Comparison of ENCODE assay signal across 28 cellular contexts in the genomic region with DNA sequence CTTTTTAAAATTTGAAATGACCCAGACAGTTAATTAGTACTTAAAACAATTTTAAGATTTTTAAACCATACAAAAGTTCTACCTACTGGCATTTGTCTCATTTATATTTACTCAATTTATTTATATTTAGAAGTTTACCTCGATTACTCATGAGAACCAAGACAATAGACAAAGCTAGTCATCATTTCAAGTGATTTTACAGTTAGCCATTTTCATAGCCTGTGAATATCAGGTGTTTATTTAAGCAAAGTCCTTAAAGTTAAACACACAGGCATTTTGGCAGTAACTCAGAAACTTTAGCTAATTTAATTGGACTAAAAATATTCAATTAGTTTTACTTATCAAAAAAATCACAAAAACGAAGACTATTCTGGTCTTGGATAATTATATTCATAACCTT.
"Had no signal": no experiment of that assay in that cellular context is flagged by ENCODE, and none has a peak within 500 bp of the region (broad histone marks: within the 10 kb centered on the region; RNA-seq: fewer than 3 reads in every experiment).

No MANE protein-coding gene starts in this region.

- DNase-seq: activated CD4-positive, alpha-beta T cell treated with anti-CD3 and anti-CD28 coated beads, Interleukin-2, amount 10 ng/mL, durations not matched to agents 24 days and 14 days; activated CD8-positive, alpha-beta memory T cell treated with anti-CD3 and anti-CD28 coated beads, Interleukin-2, amount 10 ng/mL, durations not matched to agents 7 days and 5 days; activated CD8-positive, alpha-beta T cell treated with anti-CD3 and anti-CD28 coated beads for 36 hours; activated effector memory CD4-positive, alpha-beta T cell treated with anti-CD3 and anti-CD28 coated beads, Interleukin-2, amount 50 U/mL, for 16 hours; activated naive CD4-positive, alpha-beta T cell treated with anti-CD3 and anti-CD28 coated beads, Interleukin-2, amount 50 U/mL, for 16 hours; activated naive CD8-positive, alpha-beta T cell treated with anti-CD3 and anti-CD28 coated beads, Interleukin-2, amount 50 U/mL, for 24 hours; activated T-cell treated with anti-CD3 and anti-CD28 coated beads for 4 hours; anterior cingulate cortex; effector memory CD8-positive, alpha-beta T cell; gastrocnemius medialis; hippocampal formation; left cardiac atrium; lower lobe of right lung; mesendoderm; naive B cell; occipital lobe; stimulated activated CD4-positive, alpha-beta T cell treated with anti-CD3 and anti-CD28 coated beads, Interleukin-15, amount 100 ng/mL, for 24 hours; stomach had no signal

- H3K4me1 Mint-ChIP-seq: activated CD4-positive, alpha-beta T cell treated with anti-CD3 and anti-CD28 coated beads, Interleukin-2, amount 10 ng/mL, durations not matched to agents 24 days and 14 days; activated CD8-positive, alpha-beta memory T cell treated with anti-CD3 and anti-CD28 coated beads, Interleukin-2, amount 10 ng/mL, durations not matched to agents 7 days and 5 days; activated naive CD8-positive, alpha-beta T cell treated with anti-CD3 and anti-CD28 coated beads, Interleukin-2, amount 50 U/mL, for 24 hours; central memory CD8-positive, alpha-beta T cell; naive B cell; neural crest cell; stimulated activated memory B cell treated with anti-CD40 and anti-IgM and Interleukin-4, amounts not matched to agents 10 μg/mL and 1 μg/mL and 100 μg/mL, for 72 hours had no signal

- H3K27ac ChIP-seq: esophagus muscularis mucosa, gastrocnemius medialis, lower lobe of right lung, stomach, suprapubic skin, tibial nerve had no signal

- H3K4me3 ChIP-seq: esophagus muscularis mucosa, gastrocnemius medialis, lower lobe of right lung, smooth muscle cell, stomach, suprapubic skin, tibial nerve had no signal

- ATAC-seq: activated CD4-positive, CD25-positive, alpha-beta regulatory T cell treated with anti-CD3 and anti-CD28 coated beads, Interleukin-2, amount 50 U/mL, for 24 hours; activated CD8-positive, alpha-beta memory T cell treated with anti-CD3 and anti-CD28 coated beads, Interleukin-2, amount 10 ng/mL, durations not matched to agents 7 days and 5 days; activated CD8-positive, alpha-beta T cell treated with anti-CD3 and anti-CD28 coated beads for 36 hours; activated naive CD8-positive, alpha-beta T cell treated with anti-CD3 and anti-CD28 coated beads, Interleukin-2, amount 50 U/mL, for 24 hours; effector memory CD8-positive, alpha-beta T cell; gastrocnemius medialis; left cardiac atrium; lower lobe of right lung; sciatic nerve; stimulated activated memory B cell treated with anti-CD40 and anti-IgM and Interleukin-4, amounts not matched to agents 10 μg/mL and 1 μg/mL and 100 μg/mL, for 72 hours had no signal

- H3K9me3 ChIP-seq: esophagus muscularis mucosa, gastrocnemius medialis, lower lobe of right lung had no signal

- H3K27me3 Mint-ChIP-seq: activated CD4-positive, alpha-beta T cell treated with anti-CD3 and anti-CD28 coated beads, Interleukin-2, amount 10 ng/mL, durations not matched to agents 24 days and 14 days; activated CD8-positive, alpha-beta memory T cell treated with anti-CD3 and anti-CD28 coated beads, Interleukin-2, amount 10 ng/mL, durations not matched to agents 7 days and 5 days; activated CD8-positive, alpha-beta T cell treated with anti-CD3 and anti-CD28 coated beads for 36 hours; activated naive CD8-positive, alpha-beta T cell treated with anti-CD3 and anti-CD28 coated beads, Interleukin-2, amount 50 U/mL, for 24 hours; central memory CD8-positive, alpha-beta T cell; effector memory CD8-positive, alpha-beta T cell; naive B cell; stimulated activated memory B cell treated with anti-CD40 and anti-IgM and Interleukin-4, amounts not matched to agents 10 μg/mL and 1 μg/mL and 100 μg/mL, for 72 hours had no signal

- H3K36me3 ChIP-seq: esophagus muscularis mucosa, gastrocnemius medialis, lower lobe of right lung, stomach, suprapubic skin, tibial nerve had no signal

- FAIRE-seq: endothelial cell of umbilical vein had no signal

- H3K27me3 ChIP-seq: esophagus muscularis mucosa, gastrocnemius medialis, stomach, suprapubic skin, tibial nerve had no signal

- H3K4me1 ChIP-seq: gastrocnemius medialis, lower lobe of right lung, stomach, suprapubic skin, tibial nerve had no signal

- H3K9me3 Mint-ChIP-seq: neural crest cell had no signal

- H3K36me3 Mint-ChIP-seq: activated CD8-positive, alpha-beta memory T cell treated with anti-CD3 and anti-CD28 coated beads, Interleukin-2, amount 10 ng/mL, durations not matched to agents 7 days and 5 days; naive B cell; stimulated activated memory B cell treated with anti-CD40 and anti-IgM and Interleukin-4, amounts not matched to agents 10 μg/mL and 1 μg/mL and 100 μg/mL, for 72 hours had no signal

- H3K4me3 Mint-ChIP-seq: activated CD4-positive, alpha-beta T cell treated with anti-CD3 and anti-CD28 coated beads, Interleukin-2, amount 10 ng/mL, durations not matched to agents 24 days and 14 days; activated CD8-positive, alpha-beta memory T cell treated with anti-CD3 and anti-CD28 coated beads, Interleukin-2, amount 10 ng/mL, durations not matched to agents 7 days and 5 days; activated CD8-positive, alpha-beta T cell treated with anti-CD3 and anti-CD28 coated beads for 36 hours; activated naive CD8-positive, alpha-beta T cell treated with anti-CD3 and anti-CD28 coated beads, Interleukin-2, amount 50 U/mL, for 24 hours; central memory CD8-positive, alpha-beta T cell; effector memory CD8-positive, alpha-beta T cell; naive B cell; neural crest cell; stimulated activated memory B cell treated with anti-CD40 and anti-IgM and Interleukin-4, amounts not matched to agents 10 μg/mL and 1 μg/mL and 100 μg/mL, for 72 hours had no signal

- H3K27ac Mint-ChIP-seq: activated CD4-positive, alpha-beta T cell treated with anti-CD3 and anti-CD28 coated beads, Interleukin-2, amount 10 ng/mL, durations not matched to agents 24 days and 14 days; activated CD8-positive, alpha-beta memory T cell treated with anti-CD3 and anti-CD28 coated beads, Interleukin-2, amount 10 ng/mL, durations not matched to agents 7 days and 5 days; activated CD8-positive, alpha-beta T cell treated with anti-CD3 and anti-CD28 coated beads for 36 hours; activated naive CD8-positive, alpha-beta T cell treated with anti-CD3 and anti-CD28 coated beads, Interleukin-2, amount 50 U/mL, for 24 hours; effector memory CD8-positive, alpha-beta T cell; naive B cell; stimulated activated memory B cell treated with anti-CD40 and anti-IgM and Interleukin-4, amounts not matched to agents 10 μg/mL and 1 μg/mL and 100 μg/mL, for 72 hours had no signal
